Comparison of ENCODE assay signal across 1 cellular context in genomic region chr7:151276651-151277590, GRCh38.
A peak's percentile ranks its signal among the peaks of the same experiment; 100 is the strongest.
TF ChIP-seq lines count a peak whose summit lies in the region.

No MANE protein-coding gene starts in this region.

TF ChIP-seq in HEK293, 187 proteins besides CTCF, POLR2A, EP300 and RAD21 (continued from another document):
- 0 out of 2 replicates have a peak, but pooled peaks have one; percentile 17 for TF ChIP-seq ZBTB11 (tag by site-specific recombination; conservative IDR thresholded peaks at IDR 0.05; ENCODE audit: low read depth)
- peak; percentile 75 for TF ChIP-seq ZBTB10 (tag by site-specific recombination; IDR thresholded peaks at IDR 0.05)
- TF ChIP-seq ZNF558 (tag by site-specific recombination; IDR thresholded peaks at IDR 0.05): no peak
- TF ChIP-seq TRIM28 (IDR thresholded peaks at IDR 0.05; ENCODE audit: borderline replicate concordance, low read length): peak; percentile 67; the same call in 1 of the 2 replicates
- no peak for TF ChIP-seq ZNF830 (tag by site-specific recombination; IDR thresholded peaks at IDR 0.05; ENCODE audit: low read depth)
- no peak for TF ChIP-seq ZNF23 (tag by site-specific recombination; IDR thresholded peaks at IDR 0.05; ENCODE audit: borderline replicate concordance)
- no peak for TF ChIP-seq KLF1 (tag by site-specific recombination; IDR thresholded peaks at IDR 0.05)
- no peak; the same call in 1 of the 2 replicates for TF ChIP-seq ZNF785 (tag by site-specific recombination; IDR thresholded peaks at IDR 0.05)
- TF ChIP-seq ZNF645 (tag by site-specific recombination; IDR thresholded peaks at IDR 0.05): no peak
- peak; percentile 68; the same call in 1 of the 2 replicates for TF ChIP-seq SP7 (tag by site-specific recombination; IDR thresholded peaks at IDR 0.05)
- TF ChIP-seq ZNF121 (tag by site-specific recombination; IDR thresholded peaks at IDR 0.05): no peak
- TF ChIP-seq, protein P1, sequence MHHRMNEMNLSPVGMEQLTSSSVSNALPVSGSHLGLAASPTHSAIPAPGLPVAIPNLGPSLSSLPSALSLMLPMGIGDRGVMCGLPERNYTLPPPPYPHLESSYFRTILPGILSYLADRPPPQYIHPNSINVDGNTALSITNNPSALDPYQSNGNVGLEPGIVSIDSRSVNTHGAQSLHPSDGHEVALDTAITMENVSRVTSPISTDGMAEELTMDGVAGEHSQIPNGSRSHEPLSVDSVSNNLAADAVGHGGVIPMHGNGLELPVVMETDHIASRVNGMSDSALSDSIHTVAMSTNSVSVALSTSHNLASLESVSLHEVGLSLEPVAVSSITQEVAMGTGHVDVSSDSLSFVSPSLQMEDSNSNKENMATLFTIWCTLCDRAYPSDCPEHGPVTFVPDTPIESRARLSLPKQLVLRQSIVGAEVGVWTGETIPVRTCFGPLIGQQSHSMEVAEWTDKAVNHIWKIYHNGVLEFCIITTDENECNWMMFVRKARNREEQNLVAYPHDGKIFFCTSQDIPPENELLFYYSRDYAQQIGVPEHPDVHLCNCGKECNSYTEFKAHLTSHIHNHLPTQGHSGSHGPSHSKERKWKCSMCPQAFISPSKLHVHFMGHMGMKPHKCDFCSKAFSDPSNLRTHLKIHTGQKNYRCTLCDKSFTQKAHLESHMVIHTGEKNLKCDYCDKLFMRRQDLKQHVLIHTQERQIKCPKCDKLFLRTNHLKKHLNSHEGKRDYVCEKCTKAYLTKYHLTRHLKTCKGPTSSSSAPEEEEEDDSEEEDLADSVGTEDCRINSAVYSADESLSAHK (tag by site-specific recombination; IDR thresholded peaks at IDR 0.05): peak; percentile 44; the same call in 1 of the 2 replicates
- TF ChIP-seq ZNF37A (tag by site-specific recombination; IDR thresholded peaks at IDR 0.05): no peak
- TF ChIP-seq GFI1B (tag by site-specific recombination; IDR thresholded peaks at IDR 0.05): no peak
- peak; percentile 66 for TF ChIP-seq GLIS2 (tag by site-specific recombination; IDR thresholded peaks at IDR 0.05)
- no peak for TF ChIP-seq ZNF394 (tag by site-specific recombination; IDR thresholded peaks at IDR 0.05; ENCODE audit: borderline replicate concordance)
- TF ChIP-seq ZNF16 (tag by site-specific recombination; IDR thresholded peaks at IDR 0.05; ENCODE audit: low read depth): no peak
- TF ChIP-seq, protein P2, sequence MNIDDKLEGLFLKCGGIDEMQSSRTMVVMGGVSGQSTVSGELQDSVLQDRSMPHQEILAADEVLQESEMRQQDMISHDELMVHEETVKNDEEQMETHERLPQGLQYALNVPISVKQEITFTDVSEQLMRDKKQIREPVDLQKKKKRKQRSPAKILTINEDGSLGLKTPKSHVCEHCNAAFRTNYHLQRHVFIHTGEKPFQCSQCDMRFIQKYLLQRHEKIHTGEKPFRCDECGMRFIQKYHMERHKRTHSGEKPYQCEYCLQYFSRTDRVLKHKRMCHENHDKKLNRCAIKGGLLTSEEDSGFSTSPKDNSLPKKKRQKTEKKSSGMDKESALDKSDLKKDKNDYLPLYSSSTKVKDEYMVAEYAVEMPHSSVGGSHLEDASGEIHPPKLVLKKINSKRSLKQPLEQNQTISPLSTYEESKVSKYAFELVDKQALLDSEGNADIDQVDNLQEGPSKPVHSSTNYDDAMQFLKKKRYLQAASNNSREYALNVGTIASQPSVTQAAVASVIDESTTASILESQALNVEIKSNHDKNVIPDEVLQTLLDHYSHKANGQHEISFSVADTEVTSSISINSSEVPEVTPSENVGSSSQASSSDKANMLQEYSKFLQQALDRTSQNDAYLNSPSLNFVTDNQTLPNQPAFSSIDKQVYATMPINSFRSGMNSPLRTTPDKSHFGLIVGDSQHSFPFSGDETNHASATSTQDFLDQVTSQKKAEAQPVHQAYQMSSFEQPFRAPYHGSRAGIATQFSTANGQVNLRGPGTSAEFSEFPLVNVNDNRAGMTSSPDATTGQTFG (tag by site-specific recombination; IDR thresholded peaks at IDR 0.05; ENCODE audit: borderline replicate concordance): no peak
- no peak for TF ChIP-seq ZNF658 (tag by site-specific recombination; IDR thresholded peaks at IDR 0.05)
- no peak for TF ChIP-seq ZNF530 (tag by site-specific recombination; IDR thresholded peaks at IDR 0.05; ENCODE audit: low read depth)
- no peak for TF ChIP-seq ZNF155 (tag by site-specific recombination; IDR thresholded peaks at IDR 0.05)
- no peak for TF ChIP-seq KLF7 (tag by site-specific recombination; IDR thresholded peaks at IDR 0.05; ENCODE audit: borderline replicate concordance)
- peak; percentile 75; the same call in 1 of the 2 replicates for TF ChIP-seq ZNF2 (tag by site-specific recombination; IDR thresholded peaks at IDR 0.05)
- no peak for TF ChIP-seq OVOL3 (tag by site-specific recombination; IDR thresholded peaks at IDR 0.05)
- 0 out of 2 replicates have a peak, but pooled peaks have one; percentile 34 for TF ChIP-seq ZFP37 (tag by site-specific recombination; IDR thresholded peaks at IDR 0.05)
- no peak for TF ChIP-seq ZNF623 (tag by site-specific recombination; IDR thresholded peaks at IDR 0.05)
- TF ChIP-seq, protein P3, sequence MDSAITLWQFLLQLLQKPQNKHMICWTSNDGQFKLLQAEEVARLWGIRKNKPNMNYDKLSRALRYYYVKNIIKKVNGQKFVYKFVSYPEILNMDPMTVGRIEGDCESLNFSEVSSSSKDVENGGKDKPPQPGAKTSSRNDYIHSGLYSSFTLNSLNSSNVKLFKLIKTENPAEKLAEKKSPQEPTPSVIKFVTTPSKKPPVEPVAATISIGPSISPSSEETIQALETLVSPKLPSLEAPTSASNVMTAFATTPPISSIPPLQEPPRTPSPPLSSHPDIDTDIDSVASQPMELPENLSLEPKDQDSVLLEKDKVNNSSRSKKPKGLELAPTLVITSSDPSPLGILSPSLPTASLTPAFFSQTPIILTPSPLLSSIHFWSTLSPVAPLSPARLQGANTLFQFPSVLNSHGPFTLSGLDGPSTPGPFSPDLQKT (IDR thresholded peaks at IDR 0.05; ENCODE audit: borderline replicate concordance, low read depth, low read length): no peak
- peak; percentile 47; the same call in 1 of the 2 replicates for TF ChIP-seq GLIS1 (tag by site-specific recombination; IDR thresholded peaks at IDR 0.05)
- peak; percentile 46; the same call in 1 of the 2 replicates for TF ChIP-seq ZNF18 (tag by site-specific recombination; IDR thresholded peaks at IDR 0.05)
- no peak for TF ChIP-seq ZNF664 (tag by site-specific recombination; IDR thresholded peaks at IDR 0.05)
- peak; percentile 52; the same call in 1 of the 2 replicates for TF ChIP-seq ZNF324 (tag by site-specific recombination; IDR thresholded peaks at IDR 0.05)
- no peak for TF ChIP-seq MEIS1 (CRISPR knock-in tag; IDR thresholded peaks at IDR 0.05; ENCODE audit: borderline replicate concordance)
- TF ChIP-seq INSM2 (tag by site-specific recombination; IDR thresholded peaks at IDR 0.05): no peak
- TF ChIP-seq, protein P4, sequence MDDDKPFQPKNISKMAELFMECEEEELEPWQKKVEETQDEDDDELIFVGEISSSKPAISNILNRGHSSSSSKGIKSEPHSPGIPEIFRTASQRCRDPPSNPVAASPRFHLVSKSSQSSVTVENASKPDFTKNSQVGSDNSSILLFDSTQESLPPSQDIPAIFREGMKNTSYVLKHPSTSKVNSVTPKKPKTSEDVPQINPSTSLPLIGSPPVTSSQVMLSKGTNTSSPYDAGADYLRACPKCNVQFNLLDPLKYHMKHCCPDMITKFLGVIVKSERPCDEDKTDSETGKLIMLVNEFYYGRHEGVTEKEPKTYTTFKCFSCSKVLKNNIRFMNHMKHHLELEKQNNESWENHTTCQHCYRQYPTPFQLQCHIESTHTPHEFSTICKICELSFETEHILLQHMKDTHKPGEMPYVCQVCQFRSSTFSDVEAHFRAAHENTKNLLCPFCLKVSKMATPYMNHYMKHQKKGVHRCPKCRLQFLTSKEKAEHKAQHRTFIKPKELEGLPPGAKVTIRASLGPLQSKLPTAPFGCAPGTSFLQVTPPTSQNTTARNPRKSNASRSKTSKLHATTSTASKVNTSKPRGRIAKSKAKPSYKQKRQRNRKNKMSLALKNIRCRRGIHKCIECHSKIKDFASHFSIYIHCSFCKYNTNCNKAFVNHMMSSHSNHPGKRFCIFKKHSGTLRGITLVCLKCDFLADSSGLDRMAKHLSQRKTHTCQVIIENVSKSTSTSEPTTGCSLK (tag by site-specific recombination; IDR thresholded peaks at IDR 0.05): no peak
